2 cellular contexts compared by ENCODE assay signal in genomic region chr15:35305906-35306305, GRCh38.
TF ChIP-seq lines count a peak whose summit lies in the region.

No MANE protein-coding gene starts in this region.

TF ChIP-seq in liver, 16 proteins besides CTCF, POLR2A, EP300 and RAD21 (continued from another document):
- TF ChIP-seq REST (IDR thresholded peaks at IDR 0.05): no peak
- TF ChIP-seq, protein P1, sequence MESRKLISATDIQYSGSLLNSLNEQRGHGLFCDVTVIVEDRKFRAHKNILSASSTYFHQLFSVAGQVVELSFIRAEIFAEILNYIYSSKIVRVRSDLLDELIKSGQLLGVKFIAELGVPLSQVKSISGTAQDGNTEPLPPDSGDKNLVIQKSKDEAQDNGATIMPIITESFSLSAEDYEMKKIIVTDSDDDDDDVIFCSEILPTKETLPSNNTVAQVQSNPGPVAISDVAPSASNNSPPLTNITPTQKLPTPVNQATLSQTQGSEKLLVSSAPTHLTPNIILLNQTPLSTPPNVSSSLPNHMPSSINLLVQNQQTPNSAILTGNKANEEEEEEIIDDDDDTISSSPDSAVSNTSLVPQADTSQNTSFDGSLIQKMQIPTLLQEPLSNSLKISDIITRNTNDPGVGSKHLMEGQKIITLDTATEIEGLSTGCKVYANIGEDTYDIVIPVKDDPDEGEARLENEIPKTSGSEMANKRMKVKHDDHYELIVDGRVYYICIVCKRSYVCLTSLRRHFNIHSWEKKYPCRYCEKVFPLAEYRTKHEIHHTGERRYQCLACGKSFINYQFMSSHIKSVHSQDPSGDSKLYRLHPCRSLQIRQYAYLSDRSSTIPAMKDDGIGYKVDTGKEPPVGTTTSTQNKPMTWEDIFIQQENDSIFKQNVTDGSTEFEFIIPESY (IDR thresholded peaks at IDR 0.05): no peak
- TF ChIP-seq, protein P2, sequence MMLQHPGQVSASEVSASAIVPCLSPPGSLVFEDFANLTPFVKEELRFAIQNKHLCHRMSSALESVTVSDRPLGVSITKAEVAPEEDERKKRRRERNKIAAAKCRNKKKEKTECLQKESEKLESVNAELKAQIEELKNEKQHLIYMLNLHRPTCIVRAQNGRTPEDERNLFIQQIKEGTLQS (IDR thresholded peaks at IDR 0.05): no peak

TF ChIP-seq in HepG2, 621 proteins besides CTCF, POLR2A, EP300 and RAD21 (continued from another document):
- TF ChIP-seq NFE2L2 (IDR thresholded peaks at IDR 0.05; ENCODE audit: low read length) (no peak), SMARCC2 (IDR thresholded peaks at IDR 0.05) (no peak), TMF1 (CRISPR knock-in tag; IDR thresholded peaks at IDR 0.05; ENCODE audit: low read depth) (no peak), KAT7 (CRISPR knock-in tag; IDR thresholded peaks at IDR 0.05; ENCODE audit: borderline replicate concordance) (no peak), CSRNP2 (CRISPR knock-in tag; conservative IDR thresholded peaks at IDR 0.05; ENCODE audit: low read depth) (no peak), KDM1A (CRISPR knock-in tag; IDR thresholded peaks at IDR 0.05) (no peak), PAWR (CRISPR knock-in tag; IDR thresholded peaks at IDR 0.05; ENCODE audit: borderline replicate concordance) (no peak)
